Comparison of ENCODE assay signal across 25 cellular contexts in genomic region chr4:182724414-182724813, GRCh38.
DNase-seq lines count a peak whose midpoint lies in the region; TF ChIP-seq lines count a peak whose summit lies in the region.
"Had no signal": no experiment of that assay in that cellular context is flagged by ENCODE, and none has a peak within 500 bp of the region (broad histone marks: within the 10 kb centered on the region; RNA-seq: fewer than 3 reads in every experiment).

No MANE protein-coding gene starts in this region.

- TF ChIP-seq CTCF in MCF 10A (IDR thresholded peaks at IDR 0.05; ENCODE audit: unreplicated experiment) (no peak), breast epithelium (IDR thresholded peaks at IDR 0.05) (no peak), mammary epithelial cell (conservative IDR thresholded peaks at IDR 0.05 in 1 of 2, IDR thresholded peaks at IDR 0.05 in 1 of 2; ENCODE audit: extremely low read depth in 1 of 2, insufficient read depth in 1 of 2, low read depth in 1 of 2, low read length in 2 of 2) (no peak), glutamatergic neuron (IDR thresholded peaks at IDR 0.05; ENCODE audit: partially characterized antibody, unreplicated experiment) (no peak)

- H3K27ac Mint-ChIP-seq in MCF 10A (ENCODE audit: low read depth, unreplicated experiment) (no peak overlapping the region), glutamatergic neuron (ENCODE audit: unreplicated experiment) (no peak overlapping the region)
- H3K27ac Mint-ChIP-seq: dendritic cell treated with granulocyte-macrophage colony-stimulating factor and Interleukin-4, amounts not matched to agents 40 ng/mL and 50 ng/mL, for 4 days; naive thymus-derived CD4-positive, alpha-beta T cell had no signal

- H3K9me3 ChIP-seq in breast epithelium, result no peaks in the 10 kb centered on the region
- no peaks in the 10 kb centered on the region for H3K9me3 ChIP-seq in mammary epithelial cell (replicated peaks; ENCODE audit: insufficient read depth, low read length)
- H3K9me3 ChIP-seq: A549, adrenal gland, MG63, SJCRH30 had no signal

- BruUV-seq in MCF 10A (replicated peaks; lab: Mats Ljungman, UMichigan) (no TSS peak), mammary epithelial cell (replicated peaks; lab: Mats Ljungman, UMichigan) (no TSS peak)

- no peak overlapping the region for H3K9ac ChIP-seq in mammary epithelial cell (ENCODE audit: insufficient read depth, low read length)

- no peaks in the 10 kb centered on the region for H3K36me3 Mint-ChIP-seq in MCF 10A (ENCODE audit: insufficient read depth, unreplicated experiment)
- H3K36me3 Mint-ChIP-seq in glutamatergic neuron (ENCODE audit: unreplicated experiment), result no peaks in the 10 kb centered on the region
- H3K36me3 Mint-ChIP-seq: naive thymus-derived CD4-positive, alpha-beta T cell had no signal

- no peaks in the 10 kb centered on the region for H4K20me1 ChIP-seq in mammary epithelial cell (ENCODE audit: insufficient read depth, low read length)

- H3K27me3 Mint-ChIP-seq in MCF 10A (ENCODE audit: insufficient read depth, unreplicated experiment) (no peaks in the 10 kb centered on the region), glutamatergic neuron (ENCODE audit: unreplicated experiment) (no peaks in the 10 kb centered on the region)
- H3K27me3 Mint-ChIP-seq: dendritic cell treated with granulocyte-macrophage colony-stimulating factor and Interleukin-4, amounts not matched to agents 40 ng/mL and 50 ng/mL, for 4 days had no signal

- H3K79me2 ChIP-seq in mammary epithelial cell (ENCODE audit: insufficient read depth, low read length), result no peaks in the 10 kb centered on the region

- no peak overlapping the region for H3K4me2 ChIP-seq in mammary epithelial cell (ENCODE audit: insufficient read depth, low read depth, low read length)
- H3K4me2 ChIP-seq: A549, PC-9 had no signal

- H3K27me3 ChIP-seq in breast epithelium (no peaks in the 10 kb centered on the region), mammary epithelial cell (ENCODE audit: insufficient read depth, low read length) (no peaks in the 10 kb centered on the region)
- H3K27me3 ChIP-seq: adrenal gland, MG63, SJCRH30 had no signal

- H3K4me3 Mint-ChIP-seq in MCF 10A (ENCODE audit: unreplicated experiment) (no peak overlapping the region), glutamatergic neuron (ENCODE audit: unreplicated experiment) (no peak overlapping the region)
- H3K4me3 Mint-ChIP-seq: dendritic cell treated with granulocyte-macrophage colony-stimulating factor and Interleukin-4, amounts not matched to agents 40 ng/mL and 50 ng/mL, for 4 days; naive thymus-derived CD4-positive, alpha-beta T cell had no signal

- WGBS in mammary epithelial cell (ENCODE audit: low coverage, missing lambda C conversion rate), result 39% methylated on average over 2 of the region's 2 CpGs

- no peak overlapping the region for H3K27ac ChIP-seq in breast epithelium
- H3K27ac ChIP-seq in mammary epithelial cell (ENCODE audit: insufficient read depth, low read depth, low read length), result no peak overlapping the region
- H3K27ac ChIP-seq: A549, adrenal gland, HL-60, PC-9, SJCRH30, WERI-Rb-1 had no signal

- intact Hi-C loops in MCF 10A (cut with micrococcal nuclease), result no loop called here
- intact Hi-C loops in breast epithelium (cut with DNase I; ENCODE audit: low total_unique reads), result no loop called here
- intact Hi-C loops in mammary epithelial cell (cut with micrococcal nuclease), result no loop called here

- in situ Hi-C loops in mammary epithelial cell (cut with MboI; ENCODE audit: low sequenced_read_pairs in 2 of 2), result no loop called here

- H3K9me3 Mint-ChIP-seq in MCF 10A (ENCODE audit: unreplicated experiment) (no peaks in the 10 kb centered on the region), glutamatergic neuron (ENCODE audit: unreplicated experiment) (no peaks in the 10 kb centered on the region)
- H3K9me3 Mint-ChIP-seq: dendritic cell treated with granulocyte-macrophage colony-stimulating factor and Interleukin-4, amounts not matched to agents 40 ng/mL and 50 ng/mL, for 4 days had no signal

- POLR2A ChIA-PET in MCF 10A (lab: Yijun Ruan, JAX), result no interaction called here

- DNase-seq in MCF 10A (ENCODE audit: unreplicated experiment) (peak; percentile 48), breast epithelium (ENCODE audit: low spot score in 2 of 2) (no peak), NCI-H1694 (lab: John Stamatoyannopoulos, UW) (peak; percentile 44), mammary epithelial cell (peak; percentile 20), pons (ENCODE audit: low spot score) (no peak), glutamatergic neuron (no peak), retina (no peak)
- no peak for DNase-seq in activated CD4-positive, alpha-beta T cell treated with anti-CD3 and anti-CD28 coated beads, Interleukin-2, amount 50 U/mL, for 1 hour
- DNase-seq: activated CD4-positive, alpha-beta T cell treated with anti-CD3 and anti-CD28 coated beads, Interleukin-2, amount 50 U/mL, for 4 hours; activated CD8-positive, alpha-beta memory T cell treated with anti-CD3 and anti-CD28 coated beads, Interleukin-2, amount 50 U/mL, for 48 hours; activated effector memory CD4-positive, alpha-beta T cell treated with anti-CD3 and anti-CD28 coated beads, Interleukin-2, amount 50 U/mL, for 16 hours; adrenal gland; H7; mesendoderm; MG63; naive thymus-derived CD4-positive, alpha-beta T cell; NCI-H1436; NCI-H82; PC-9; SJCRH30; T-helper 2 cell; WERI-Rb-1 had no signal

- no peaks in the 10 kb centered on the region for H3K36me3 ChIP-seq in breast epithelium
- no peaks in the 10 kb centered on the region for H3K36me3 ChIP-seq in mammary epithelial cell (ENCODE audit: insufficient read depth, low read length)
- H3K36me3 ChIP-seq: adrenal gland, MG63, SJCRH30, WERI-Rb-1 had no signal

- H3K4me1 Mint-ChIP-seq in MCF 10A (ENCODE audit: insufficient read depth, unreplicated experiment) (peaks cover 6% of the 10 kb centered on the region), glutamatergic neuron (ENCODE audit: low read depth, unreplicated experiment) (no peaks in the 10 kb centered on the region)
- H3K4me1 Mint-ChIP-seq: naive thymus-derived CD4-positive, alpha-beta T cell had no signal

- H3K4me3 ChIP-seq in breast epithelium (no peak overlapping the region), mammary epithelial cell (replicated peaks in 1 of 3; ENCODE audit: insufficient read depth in 1 of 3, low read depth in 2 of 3, low read length in 3 of 3) (no peak overlapping the region)
- H3K4me3 ChIP-seq: A549, adrenal gland, MG63, PC-9, SJCRH30 had no signal

- no peaks in the 10 kb centered on the region for H3K4me1 ChIP-seq in breast epithelium
- peaks cover 6% of the 10 kb centered on the region for H3K4me1 ChIP-seq in mammary epithelial cell (ENCODE audit: insufficient read depth, low read length)
- H3K4me1 ChIP-seq: A549, adrenal gland, SJCRH30 had no signal

- dilution Hi-C loops in mammary epithelial cell (cut with HindIII; ENCODE audit: low sequenced_read_pairs), result no loop called here

- no peak overlapping the region for H2AFZ ChIP-seq in mammary epithelial cell (ENCODE audit: low read depth, low read length)
- H2AFZ ChIP-seq: PC-9 had no signal

- no peak for TF ChIP-seq POLR2A in breast epithelium (IDR thresholded peaks at IDR 0.05)

- CTCF ChIA-PET in MCF 10A (lab: Yijun Ruan, JAX), result no interaction called here
- CTCF ChIA-PET in mammary epithelial cell (lab: Charles Lee; ENCODE audit: low non-redundant PET), result no interaction called here

Comparison
In these comparisons a context has a peak if more than half of its experiments do, and no peak if none do; other contexts are left out.
1. DNase-seq: peak in MCF 10A (single experiment), NCI-H1694 (single experiment) and mammary epithelial cell (single experiment); none in breast epithelium (0 of 2), pons (single experiment), glutamatergic neuron (single experiment), activated CD4-positive, alpha-beta T cell treated with anti-CD3 and anti-CD28 coated beads, Interleukin-2, amount 50 U/mL, for 1 hour (single experiment) and retina (single experiment).